ENCODE assay signal across 17 cellular contexts in genomic region chr6:165617528-165617927, GRCh38. TPM values are rescaled to one million over a fixed set of nuclear protein-coding genes. Genes with fewer than 3 reads are reported as not detected.
DNase-seq lines count a peak whose midpoint lies in the region; ATAC-seq, FAIRE-seq and TF ChIP-seq lines count a peak whose summit lies in the region.
"Had no signal": no experiment of that assay in that cellular context is flagged by ENCODE, and none has a peak within 500 bp of the region (broad histone marks: within the 10 kb centered on the region; RNA-seq: fewer than 3 reads in every experiment).

No MANE protein-coding gene starts in this region.

- H4K5ac ChIP-seq in H1 (ENCODE audit: insufficient read length, low read depth, low read length) = no peak overlapping the region

- 86% methylated on average over 7 of the region's 7 CpGs; no CpG with 5 or more reads in 1 of the 2 experiments for WGBS in H1 (ENCODE audit: extremely low coverage in 1 of 2, insufficient coverage in 1 of 2, insufficient read length in 1 of 2, insufficient replicate concordance in 2 of 2, low coverage in 1 of 2, low lambda C conversion rate in 2 of 2, missing lambda C conversion rate in 1 of 2), 2 experiments
- WGBS in heart left ventricle, 4 donors = 84 to 91% (median 88%) methylated on average over 7 of the region's 7 CpGs

- H2AFZ ChIP-seq in H1 (ENCODE audit: low read length) = no peak overlapping the region

- H3K9me3 Mint-ChIP-seq in nephron progenitor cell = peaks cover under 1% of the 10 kb centered on the region
- H3K9me3 Mint-ChIP-seq: CD4-positive, alpha-beta T cell; H9 had no signal

- no peak overlapping the region for H2BK15ac ChIP-seq in H1 (ENCODE audit: low read length)

- H3K9me3 ChIP-seq in Panc1 (ENCODE audit: control insufficient read depth, insufficient read depth, low read depth, low read length) (no peaks in the 10 kb centered on the region), H1 (ENCODE audit: insufficient read depth in 2 of 2, low read depth in 1 of 2, low read length in 1 of 2) (no peaks in the 10 kb centered on the region), heart left ventricle (no peaks in the 10 kb centered on the region), gastrocnemius medialis (no peaks in the 10 kb centered on the region)
- H3K9me3 ChIP-seq: Caco-2 had no signal

- H2BK12ac ChIP-seq in H1 (ENCODE audit: low read depth, low read length) = no peak overlapping the region

- peaks cover 28% of the 10 kb centered on the region for H3K4me1 ChIP-seq in Panc1 (ENCODE audit: control insufficient read depth, insufficient read depth, low read length)
- peaks cover 0 to 9% (median under 1%) of the 10 kb centered on the region in 4 experiments; a peak in 3 of 7 replicates for H3K4me1 ChIP-seq in H1 (replicated peaks in 1 of 4; ENCODE audit: control insufficient read depth in 3 of 4, insufficient read depth in 4 of 4, low read length in 3 of 4)
- peaks cover 0 to 21% (median 3%) of the 10 kb centered on the region in 12 donors for H3K4me1 ChIP-seq in heart left ventricle
- no peaks in the 10 kb centered on the region for H3K4me1 ChIP-seq in gastrocnemius medialis
- H3K4me1 ChIP-seq: Caco-2 had no signal

- TF ChIP-seq RAD21 in H1 (IDR thresholded peaks at IDR 0.05 in 1 of 2, conservative IDR thresholded peaks at IDR 0.05 in 1 of 2; ENCODE audit: low read depth in 2 of 2, low read length in 2 of 2) = no peak

- no peak overlapping the region for H4K91ac ChIP-seq in H1 (replicated peaks; ENCODE audit: insufficient read length, low read length)

- no peak overlapping the region for H2BK5ac ChIP-seq in H1 (ENCODE audit: low read depth, low read length)

- H3K27me3 Mint-ChIP-seq in nephron progenitor cell (ENCODE audit: low read depth, poor library complexity) = peaks cover 5% of the 10 kb centered on the region
- H3K27me3 Mint-ChIP-seq: CD4-positive, alpha-beta T cell had no signal

- no peak overlapping the region for H4K8ac ChIP-seq in H1 (ENCODE audit: extremely low read depth, insufficient read depth, low read length)

- POLR2A ChIA-PET in Panc1 (lab: Charles Lee) = no interaction called here
- POLR2A ChIA-PET in H1 (lab: Charles Lee; ENCODE audit: partially characterized antibody) = no interaction called here

- no peak overlapping the region for H2BK120ac ChIP-seq in H1 (replicated peaks; ENCODE audit: low read depth, low read length)

- BruUV-seq in Panc1 (replicated peaks; lab: Mats Ljungman, UMichigan) = no TSS peak

- TF ChIP-seq POLR2A in H1 (IDR thresholded peaks at IDR 0.05; ENCODE audit: control extremely low read depth in 1 of 2, low read depth in 2 of 2, low read length in 2 of 2) (no peak), heart left ventricle (IDR thresholded peaks at IDR 0.05) (no peak), gastrocnemius medialis (IDR thresholded peaks at IDR 0.05) (no peak)

- no peak overlapping the region for H3K18ac ChIP-seq in H1 (ENCODE audit: extremely low read depth, low read length)

- no peaks in the 10 kb centered on the region for H3K79me2 ChIP-seq in H1 (ENCODE audit: control insufficient read depth in 1 of 2, insufficient read depth in 2 of 2, low read length in 2 of 2)

- H3K4ac ChIP-seq in H1 (replicated peaks; ENCODE audit: insufficient read length, low read depth, low read length) = no peak overlapping the region

- H3K23me2 ChIP-seq in H1 (ENCODE audit: low read depth, low read length) = no peaks in the 10 kb centered on the region

- no peak overlapping the region for H2AK5ac ChIP-seq in H1 (ENCODE audit: low read depth, low read length)

- H3K36me3 Mint-ChIP-seq in nephron progenitor cell (ENCODE audit: low read depth) = peaks cover 14% of the 10 kb centered on the region

- no peak overlapping the region for H3K56ac ChIP-seq in H1 (replicated peaks; ENCODE audit: insufficient read length, low read depth, low read length)

- no peak for TF ChIP-seq EP300 in H1 (IDR thresholded peaks at IDR 0.05; ENCODE audit: borderline replicate concordance in 1 of 2, low read depth in 2 of 2, low read length in 2 of 2)

- in situ Hi-C loops in Panc1 (cut with HindIII; ENCODE audit: low pct_unique_long_range_greater_than_20kb, low sequenced_read_pairs) = no loop called here
- in situ Hi-C loops in gastrocnemius medialis (cut with MboI; ENCODE audit: low sequenced_read_pairs in 4 of 4) = no loop called here

- H3K4me1 Mint-ChIP-seq in nephron progenitor cell = peaks cover 27% of the 10 kb centered on the region

- H3K4me3 ChIP-seq in Panc1 (ENCODE audit: low read depth in 2 of 2, low read length in 2 of 2) (no peak overlapping the region), H1 (ENCODE audit: extremely low read depth in 1 of 4, insufficient read depth in 2 of 4, low read depth in 3 of 4, low read length in 4 of 4) (no peak overlapping the region), heart left ventricle (no peak overlapping the region), gastrocnemius medialis (no peak overlapping the region)

- no peak overlapping the region for H3K9ac ChIP-seq in H1 (replicated peaks in 1 of 4; ENCODE audit: extremely low read depth in 1 of 4, low read depth in 3 of 4, low read length in 3 of 4)

- H3K27ac ChIP-seq in Panc1 (ENCODE audit: low read length) = peak overlapping the region; percentile 71
- H3K27ac ChIP-seq in H1 (ENCODE audit: low read depth, low read length) = no peak overlapping the region
- H3K27ac ChIP-seq in heart left ventricle = no peak overlapping the region
- H3K27ac ChIP-seq in gastrocnemius medialis = no peak overlapping the region
- H3K27ac ChIP-seq: C4-2B had no signal

- peak overlapping the region; percentile 12 for H3K27ac Mint-ChIP-seq in nephron progenitor cell
- H3K27ac Mint-ChIP-seq: CD4-positive, alpha-beta T cell had no signal

- no peak for TF ChIP-seq CTCF in Panc1 (IDR thresholded peaks at IDR 0.05)
- no peak for TF ChIP-seq CTCF in H1 (IDR thresholded peaks at IDR 0.05; ENCODE audit: control extremely low read depth in 1 of 3, insufficient read depth in 1 of 3, low read depth in 1 of 3, low read length in 3 of 3)
- no peak for TF ChIP-seq CTCF in nephron progenitor cell (IDR thresholded peaks at IDR 0.05)
- no peak for TF ChIP-seq CTCF in heart left ventricle (IDR thresholded peaks at IDR 0.05)
- no peak for TF ChIP-seq CTCF in gastrocnemius medialis (IDR thresholded peaks at IDR 0.05 in 4 of 5, conservative IDR thresholded peaks at IDR 0.05 in 1 of 5)

- no peaks in the 10 kb centered on the region for H3K36me3 ChIP-seq in Panc1 (ENCODE audit: control insufficient read depth, insufficient read depth, low read length)
- no peaks in the 10 kb centered on the region for H3K36me3 ChIP-seq in H1 (ENCODE audit: control insufficient read depth in 2 of 4, insufficient read depth in 4 of 4, low read length in 3 of 4)
- H3K36me3 ChIP-seq in heart left ventricle = no peaks in the 10 kb centered on the region
- H3K36me3 ChIP-seq in gastrocnemius medialis = no peaks in the 10 kb centered on the region

- H3K4me2 ChIP-seq in H1 (ENCODE audit: insufficient read depth in 1 of 2, low read depth in 2 of 2, low read length in 2 of 2) = no peak overlapping the region

- CTCF ChIA-PET in Panc1 (lab: Charles Lee) (interaction anchor here (0.5 kb wide), 1 partner anchor 475 kb away, joined by 5 read pairs; no protein-coding TSS in a partner anchor), H1 (lab: Charles Lee; ENCODE audit: partially characterized antibody) (interaction anchor here (0.7 to 1.0 kb wide), 2 partner anchors 177 to 232 kb away, joined by 3 read pairs; no protein-coding TSS in a partner anchor)

- peak; percentile 50 for ATAC-seq in Panc1
- no peak for ATAC-seq in heart left ventricle
- ATAC-seq in gastrocnemius medialis = no peak

- H3K14ac ChIP-seq in H1 (ENCODE audit: insufficient read length) = no peak overlapping the region

- FAIRE-seq in H1 (lab: Jason Lieb, UNC) = no peak
- FAIRE-seq: A204.1, D721Med, GM12892 had no signal

- H3K23ac ChIP-seq in H1 (ENCODE audit: insufficient read length) = no peak overlapping the region

- intact Hi-C loops in Panc1 (cut with micrococcal nuclease; ENCODE audit: unreplicated experiment) (no loop called here), heart left ventricle (cut with DNase I) (loop anchor here in 2 of 10 donors (2.0 to 5.0 kb wide), 2 partner anchors 43 to 45 kb away; partner anchors contain the start of gene PDE10A (in 1 of the 2)), gastrocnemius medialis (cut with DNase I; ENCODE audit: low total_unique reads) (no loop called here)

- peaks cover 0 to 2% of the 10 kb centered on the region in 2 experiments for H4K20me1 ChIP-seq in H1 (replicated peaks in 1 of 2; ENCODE audit: control insufficient read depth in 1 of 2, insufficient read depth in 2 of 2, low read length in 2 of 2)

- DNase-seq in Panc1 (ENCODE audit: low read depth, low spot score) (no peak), H1 (ENCODE audit: low read depth in 1 of 2, low spot score in 2 of 2) (no peak), nephron progenitor cell (no peak), NCI-H526 treated with DMSO at 0.1 percent for 48 hours (lab: John Stamatoyannopoulos, UW) (no peak), heart left ventricle (no peak), gastrocnemius medialis (no peak)
- DNase-seq: AML-193; Caco-2; CD4-positive, alpha-beta T cell; DMS79; GDM1; GOT3; H9 had no signal

- no peaks in the 10 kb centered on the region for H3K79me1 ChIP-seq in H1 (ENCODE audit: low read depth, low read length)

- H3K4me3 Mint-ChIP-seq in nephron progenitor cell = no peak overlapping the region
- H3K4me3 Mint-ChIP-seq: CD4-positive, alpha-beta T cell; H9 had no signal

- no peaks in the 10 kb centered on the region for H3K27me3 ChIP-seq in Panc1 (ENCODE audit: control insufficient read depth, insufficient read depth, low read length)
- H3K27me3 ChIP-seq in H1 (replicated peaks in 1 of 4; ENCODE audit: control insufficient read depth in 3 of 4, extremely low read depth in 1 of 4, insufficient read depth in 3 of 4, low read length in 3 of 4) = no peaks in the 10 kb centered on the region
- H3K27me3 ChIP-seq in heart left ventricle = no peaks in the 10 kb centered on the region
- H3K27me3 ChIP-seq in gastrocnemius medialis = no peaks in the 10 kb centered on the region

- 0 out of 2 replicates have a peak overlapping the region, but pooled peaks have one; percentile 72 for H2BK20ac ChIP-seq in H1 (ENCODE audit: low read length)

RNA-seq across cellular contexts. Expression of gene PDE10A, which starts 45.5 kb away (rescaled TPM):
- 27.8 TPM for total RNA-seq in Panc1 (2021; ENCODE audit: unreplicated experiment)
- polyA plus RNA-seq in Panc1 (2012; ENCODE audit: insufficient read length) = 10.5 TPM
- total RNA-seq in H1 (2021; fragmentation: NEBNext Ultra II Directional; extraction: Animal tissue kit (Norgen Biotek cat#: 25700)) = 2.4 and 2.6 TPM in 2 replicates
- polyA plus RNA-seq in H1 (2011; rRNA removed) = 1.1 TPM in 2 replicates
- polyA plus RNA-seq in H1 (2011; cell fraction: cytosol; rRNA removed) = 0.97 TPM
- polyA plus RNA-seq in H1 (2011; cell fraction: nucleus; rRNA removed) = 1.9 TPM
- polyA plus RNA-seq in H1 (2012, experiment 1 of 2) = 0.92 to 1.5 TPM (median 1.2 TPM) in 4 replicates
- polyA plus RNA-seq in H1 (2012, experiment 2 of 2) = 0.05 TPM
- polyA plus RNA-seq in H1 (2013, experiment 1 of 2) = 0.57 TPM
- polyA plus RNA-seq in H1 (2013, experiment 2 of 2) = 0.46 TPM
- polyA minus RNA-seq in H1 (2011; rRNA and poly(A)+ RNA removed) = 8.3 and 8.9 TPM in 2 replicates
- polyA minus RNA-seq in H1 (2011; cell fraction: cytosol; rRNA and poly(A)+ RNA removed) = 4.6 TPM
- 13.7 TPM for polyA minus RNA-seq in H1 (2011; cell fraction: nucleus; rRNA and poly(A)+ RNA removed)
- 10 to 100 TPM in 8 of 9 donors, 1 to 10 TPM in 1; 8.6 to 22.4 (median 12.8) TPM for total RNA-seq in heart left ventricle
- polyA plus RNA-seq in heart left ventricle = 10 to 100 TPM in 1 of 2 donors, 1 to 10 TPM in 1; 4.2 to 17.7 TPM
- 1 to 10 TPM in 3 of 4 donors, under 1 TPM in 1; 0.24 to 1.5 (median 1.2) TPM for total RNA-seq in gastrocnemius medialis
- total RNA-seq: CD4-positive, alpha-beta T cell had no signal
